ENCODE assay signal across 8 cellular contexts in the genomic region with DNA sequence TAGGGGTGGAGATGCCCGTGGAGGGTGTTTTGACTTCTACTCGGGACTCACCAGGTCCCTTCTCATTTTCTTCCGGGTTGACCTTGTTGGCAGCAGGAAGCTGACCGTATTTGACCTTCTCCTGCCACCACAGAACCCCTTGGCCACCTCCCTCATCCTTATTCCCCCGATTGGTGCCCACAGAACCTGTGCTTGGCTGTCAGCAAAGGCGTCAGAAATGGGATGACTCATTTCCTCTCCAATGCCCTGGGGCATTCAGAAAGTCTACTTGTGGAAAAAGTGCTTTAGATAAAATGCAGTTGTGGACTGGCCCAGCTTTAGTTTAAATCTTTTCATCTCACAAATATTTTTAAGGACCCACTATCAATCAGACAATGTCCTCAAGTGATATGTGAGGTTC.
DNase-seq lines count a peak whose midpoint lies in the region; ATAC-seq and TF ChIP-seq lines count a peak whose summit lies in the region.

No MANE protein-coding gene starts in this region.

- H4K91ac ChIP-seq in H9 (ENCODE audit: insufficient read length, low read depth, low read length): no peak overlapping the region

- no peak overlapping the region for H3K4ac ChIP-seq in H9 (ENCODE audit: low read depth, low read length)

- H2BK20ac ChIP-seq in H9 (ENCODE audit: low read depth, low read length, poor library complexity, severe bottlenecking): no peak overlapping the region

- H4K5ac ChIP-seq in H9 (ENCODE audit: insufficient read length, low read depth, low read length): no peak overlapping the region

- no peak overlapping the region for H2AFZ ChIP-seq in H9 (ENCODE audit: low read length)

- CTCF ChIA-PET in HEK293 (lab: Yijun Ruan, JAX): interaction anchor here (0.6 to 0.7 kb wide), 2 partner anchors 534 to 799 kb away, joined by 3 read pairs; no protein-coding TSS in a partner anchor
- CTCF ChIA-PET in activated CD4-positive, alpha-beta memory T cell treated with anti-CD3 and anti-CD28 coated beads for 36 hours (lab: Charles Lee): no interaction called here

- peaks cover 12% of the 10 kb centered on the region for H3K4me1 Mint-ChIP-seq in activated CD4-positive, alpha-beta memory T cell treated with anti-CD3 and anti-CD28 coated beads for 36 hours (ENCODE audit: low read depth)
- peaks cover 25% of the 10 kb centered on the region in 2 experiments for H3K4me1 Mint-ChIP-seq in H9

- H3K27me3 Mint-ChIP-seq in activated CD4-positive, alpha-beta memory T cell treated with anti-CD3 and anti-CD28 coated beads for 36 hours: peaks cover 11% of the 10 kb centered on the region
- H3K27me3 Mint-ChIP-seq in H9 (ENCODE audit: low read depth): no peaks in the 10 kb centered on the region; the same call in 1 of the 2 replicates

- H3K27me3 ChIP-seq in upper lobe of left lung (no peaks in the 10 kb centered on the region), H9 (ENCODE audit: insufficient read depth, low read length) (no peaks in the 10 kb centered on the region)

- H3K36me3 Mint-ChIP-seq in activated CD4-positive, alpha-beta memory T cell treated with anti-CD3 and anti-CD28 coated beads for 36 hours: no peaks in the 10 kb centered on the region
- no peaks in the 10 kb centered on the region for H3K36me3 Mint-ChIP-seq in H9 (ENCODE audit: insufficient read depth in 1 of 3, low read depth in 3 of 3)

- no peak overlapping the region for H3K56ac ChIP-seq in H9 (ENCODE audit: insufficient read length, low read depth, low read length)

- H3K18ac ChIP-seq in H9 (ENCODE audit: insufficient read length, low read depth, low read length): no peak overlapping the region

- TF ChIP-seq EP300 in upper lobe of left lung (IDR thresholded peaks at IDR 0.05): peak in 1 of 4 donors; percentile 44

- no peak overlapping the region for H3K9ac ChIP-seq in H9 (ENCODE audit: extremely low read depth, insufficient read length, low read length)

- H3K36me3 ChIP-seq in HEK293 (ENCODE audit: control insufficient read depth in 2 of 2, insufficient read depth in 1 of 2, low read length in 2 of 2) (no peaks in the 10 kb centered on the region), upper lobe of left lung (no peaks in the 10 kb centered on the region)

- POLR2A ChIA-PET in HEK293 (lab: Yijun Ruan, JAX): interaction anchor here (0.6 to 0.9 kb wide), 5 partner anchors 17 to 155 kb away, joined by 3 to 8 read pairs (median 5); no protein-coding TSS in a partner anchor
- POLR2A ChIA-PET in activated CD4-positive, alpha-beta memory T cell treated with anti-CD3 and anti-CD28 coated beads for 36 hours (lab: Charles Lee): no interaction called here

- H3K9me3 ChIP-seq in HEK293 (ENCODE audit: control insufficient read depth, insufficient read depth, low read depth, low read length): no peaks in the 10 kb centered on the region
- H3K9me3 ChIP-seq in upper lobe of left lung: no peaks in the 10 kb centered on the region
- no peaks in the 10 kb centered on the region for H3K9me3 ChIP-seq in H9 (ENCODE audit: control insufficient read depth, low read depth, low read length)

- no peak overlapping the region for H2BK120ac ChIP-seq in H9 (ENCODE audit: low read depth, low read length, poor library complexity, severe bottlenecking)

- no peaks in the 10 kb centered on the region for H3K79me1 ChIP-seq in H9 (ENCODE audit: insufficient read depth, low read depth, low read length, poor library complexity, severe bottlenecking)

- H3K14ac ChIP-seq in H9 (ENCODE audit: insufficient read depth, low read length): no peak overlapping the region

- intact Hi-C loops in activated CD4-positive, alpha-beta memory T cell treated with anti-CD3 and anti-CD28 coated beads for 36 hours (cut with micrococcal nuclease): loop anchor here (1.0 to 5.0 kb wide), 3 partner anchors 22 to 762 kb away; partner anchors contain the start of gene CAMTA1

- H4K20me1 ChIP-seq in H9 (ENCODE audit: control insufficient read depth, insufficient read depth, insufficient read length): no peaks in the 10 kb centered on the region

- no peak overlapping the region for H3K4me3 ChIP-seq in AG09309 (ENCODE audit: control insufficient read depth, low read depth, low read length)
- H3K4me3 ChIP-seq in HEK293 (ENCODE audit: low read depth, low read length): no peak overlapping the region
- H3K4me3 ChIP-seq in upper lobe of left lung: no peak overlapping the region

- H3K27ac ChIP-seq in HEK293 (ENCODE audit: extremely low read depth, low read depth, low read length) (peak overlapping the region; percentile 8; the same call in 1 of the 2 replicates), upper lobe of left lung (peak overlapping the region in 3 of 4 donors; percentile 13 to 54 (median 49)), H9 (ENCODE audit: insufficient read length, low read depth, low read length) (no peak overlapping the region)

- H3K4me1 ChIP-seq in HEK293 (ENCODE audit: control insufficient read depth, insufficient read depth, low read length): peaks cover 4% of the 10 kb centered on the region; the same call in 1 of the 2 replicates
- peaks cover 17 to 39% (median 26%) of the 10 kb centered on the region in 4 donors for H3K4me1 ChIP-seq in upper lobe of left lung
- peaks cover 3% of the 10 kb centered on the region; the same call in 1 of the 2 replicates for H3K4me1 ChIP-seq in H9 (ENCODE audit: insufficient read depth, low read length)

- 0 to 25% methylated on average over 2 to 6 of the region's 6 CpGs for WGBS in upper lobe of left lung, 2 donors
- no CpG with 5 or more reads among the region's 6 CpGs for WGBS in H9 (ENCODE audit: extremely low coverage, insufficient read length, low lambda C conversion rate)

- no peak for ATAC-seq in upper lobe of left lung (ENCODE audit: low FRiP score in 2 of 2)
- no peak for ATAC-seq in HG03457 (IDR thresholded peaks at IDR 0.05; ENCODE audit: unreplicated experiment)

- TF ChIP-seq CTCF in AG09309 (IDR thresholded peaks at IDR 0.05; ENCODE audit: control insufficient read depth, insufficient read depth, low read depth, low read length, missing control alignments) (no peak), HEK293 (tag by site-specific recombination; IDR thresholded peaks at IDR 0.05) (no peak), upper lobe of left lung (IDR thresholded peaks at IDR 0.05) (no peak), H9 (conservative IDR thresholded peaks at IDR 0.05) (no peak)

- H3K23ac ChIP-seq in H9 (ENCODE audit: insufficient read length, low read depth, low read length): no peak overlapping the region

- peak overlapping the region; percentile 40 for H3K4me3 Mint-ChIP-seq in activated CD4-positive, alpha-beta memory T cell treated with anti-CD3 and anti-CD28 coated beads for 36 hours
- no peak overlapping the region; a peak in 1 of 5 replicates for H3K4me3 Mint-ChIP-seq in H9

- no peak overlapping the region for H2BK15ac ChIP-seq in H9 (ENCODE audit: low read depth, low read length)

- no peak overlapping the region for H2BK12ac ChIP-seq in H9 (ENCODE audit: insufficient read length, low read depth, low read length)

- no peak overlapping the region for H2AK5ac ChIP-seq in H9 (ENCODE audit: insufficient read length, low read length)

- peak; percentile 71 for DNase-seq in AG09309 (ENCODE audit: low read depth)
- peak; percentile 78 for DNase-seq in activated CD4-positive, alpha-beta memory T cell treated with anti-CD3 and anti-CD28 coated beads for 36 hours
- DNase-seq in hepatic stellate cell (ENCODE audit: low spot score): peak; percentile 76
- DNase-seq in upper lobe of left lung: peak in 1 of 2 donors; percentile 75
- DNase-seq in C1 segment of cervical spinal cord (lab: John Stamatoyannopoulos, UW): no peak
- no peak for DNase-seq in H9

- H3K27ac Mint-ChIP-seq in activated CD4-positive, alpha-beta memory T cell treated with anti-CD3 and anti-CD28 coated beads for 36 hours: peak overlapping the region; percentile 89
- peak overlapping the region in 1 of 3 experiments; percentile 65; a peak in 1 of 7 replicates for H3K27ac Mint-ChIP-seq in H9

- no peaks in the 10 kb centered on the region for H3K9me3 Mint-ChIP-seq in activated CD4-positive, alpha-beta memory T cell treated with anti-CD3 and anti-CD28 coated beads for 36 hours
- H3K9me3 Mint-ChIP-seq in H9: peaks cover 2% of the 10 kb centered on the region in 2 experiments; a peak in 4 of 5 replicates

- H4K8ac ChIP-seq in H9 (replicated peaks; ENCODE audit: insufficient read length, low read depth, low read length): no peak overlapping the region

- TF ChIP-seq POLR2A in upper lobe of left lung (IDR thresholded peaks at IDR 0.05): no peak

- no peak overlapping the region for H2BK5ac ChIP-seq in H9 (ENCODE audit: insufficient read length, low read length)

- H3T11ph ChIP-seq in H9 (ENCODE audit: low read length): no peak overlapping the region

- H3K4me2 ChIP-seq in H9 (ENCODE audit: insufficient read depth, insufficient read length, low read length): no peak overlapping the region

- H3K23me2 ChIP-seq in H9 (ENCODE audit: insufficient read length, low read depth, low read length, poor library complexity, severe bottlenecking): no peaks in the 10 kb centered on the region

- H3K79me2 ChIP-seq in H9 (ENCODE audit: insufficient read depth, low read length): no peaks in the 10 kb centered on the region

TF ChIP-seq in HEK293, 187 proteins besides CTCF, POLR2A, EP300 and RAD21 (continues in another document):
- TF ChIP-seq ZNF16 (tag by site-specific recombination; IDR thresholded peaks at IDR 0.05; ENCODE audit: low read depth): no peak
- TF ChIP-seq ZNF416 (tag by site-specific recombination; IDR thresholded peaks at IDR 0.05): no peak
- no peak for TF ChIP-seq ZNF513 (tag by site-specific recombination; IDR thresholded peaks at IDR 0.05)
- TF ChIP-seq ZNF843 (tag by site-specific recombination; IDR thresholded peaks at IDR 0.05): no peak
- no peak for TF ChIP-seq RBAK (tag by site-specific recombination; IDR thresholded peaks at IDR 0.05)
- TF ChIP-seq ZNF660 (tag by site-specific recombination; IDR thresholded peaks at IDR 0.05): peak; percentile 55; the same call in 1 of the 2 replicates

Comparison
In these comparisons a context has a peak if more than half of its experiments do, and no peak if none do; other contexts are left out.
1. DNase-seq: peak in AG09309 (single experiment), activated CD4-positive, alpha-beta memory T cell treated with anti-CD3 and anti-CD28 coated beads for 36 hours (single experiment) and hepatic stellate cell (single experiment); none in C1 segment of cervical spinal cord (0 of 14) and H9 (single experiment).